In genomic region chr5:80111386-80112030, GRCh38 we compare ENCODE assay signal across 7 cellular contexts.
DNase-seq lines count a peak whose midpoint lies in the region; ATAC-seq and TF ChIP-seq lines count a peak whose summit lies in the region.
"Not testable (repeated sequence)": the region's sequence is repeated elsewhere in the genome, so short reads cannot be mapped to it uniquely, and the experiment has no call there.

No MANE protein-coding gene starts in this region.

- not testable (repeated sequence) for H3K9me3 ChIP-seq in CD8-positive, alpha-beta T cell (ENCODE audit: low read length); HUES48 (ENCODE audit: control insufficient read depth, insufficient read depth, low read length); WERI-Rb-1 (ENCODE audit: severe bottlenecking); ectodermal cell (ENCODE audit: control insufficient read depth, low read length); naive thymus-derived CD4-positive, alpha-beta T cell (ENCODE audit: control insufficient read depth in 2 of 3, low read length in 3 of 3)

- H3K36me3 Mint-ChIP-seq in CD8-positive, alpha-beta T cell, result peaks cover 45% of the 10 kb centered on the region
- H3K36me3 Mint-ChIP-seq in naive thymus-derived CD4-positive, alpha-beta T cell, result peaks cover 16 to 53% (median 43%) of the 10 kb centered on the region in 5 donors

- H3K9me3 Mint-ChIP-seq in CD8-positive, alpha-beta T cell, result not testable (repeated sequence)
- peaks cover 0 to 26% (median 5%) of the 10 kb centered on the region in 11 donors for H3K9me3 Mint-ChIP-seq in naive thymus-derived CD4-positive, alpha-beta T cell

- peaks cover 16% of the 10 kb centered on the region for H3K4me1 ChIP-seq in CD8-positive, alpha-beta T cell (ENCODE audit: insufficient read depth, low read length)
- peaks cover 23% of the 10 kb centered on the region for H3K4me1 ChIP-seq in HUES48 (ENCODE audit: control insufficient read depth, insufficient read depth, low read length)
- H3K4me1 ChIP-seq in ectodermal cell (ENCODE audit: control insufficient read depth, insufficient read depth, low read length), result peaks cover 21% of the 10 kb centered on the region
- H3K4me1 ChIP-seq in naive thymus-derived CD4-positive, alpha-beta T cell (ENCODE audit: control insufficient read depth in 2 of 2, insufficient read depth in 2 of 2, low read length in 2 of 2), result not testable (repeated sequence)

- H3K27me3 Mint-ChIP-seq in CD8-positive, alpha-beta T cell (ENCODE audit: low read depth); naive thymus-derived CD4-positive, alpha-beta T cell: not testable (repeated sequence)

- H3K27ac ChIP-seq in CD8-positive, alpha-beta T cell (ENCODE audit: low read depth, low read length); WERI-Rb-1; naive thymus-derived CD4-positive, alpha-beta T cell (ENCODE audit: low read depth, low read length): not testable (repeated sequence)
- H3K27ac ChIP-seq in HUES48 (ENCODE audit: low read depth, low read length), result peak overlapping the region; percentile 62
- H3K27ac ChIP-seq in ectodermal cell (ENCODE audit: insufficient read depth, low read depth, low read length, poor library complexity, severe bottlenecking), result peak overlapping the region; percentile 62

- not testable (repeated sequence) for DNase-seq in CD8-positive, alpha-beta T cell; naive thymus-derived CD4-positive, alpha-beta T cell
- peak; percentile 17 for DNase-seq in WERI-Rb-1
- DNase-seq in kidney glomerular epithelial cell (lab: John Stamatoyannopoulos, UW), result peak; percentile 9
- peak; percentile 70 for DNase-seq in renal cortical epithelial cell (ENCODE audit: low read depth)

- POLR2A ChIA-PET in CD8-positive, alpha-beta T cell (lab: Charles Lee), result interaction anchor here (0.5 kb wide), 1 partner anchor 112 kb away, joined by 3 read pairs; no protein-coding TSS in a partner anchor
- POLR2A ChIA-PET in naive thymus-derived CD4-positive, alpha-beta T cell (lab: Charles Lee), result not testable (repeated sequence)

- TF ChIP-seq CTCF in CD8-positive, alpha-beta T cell (IDR thresholded peaks at IDR 0.05); WERI-Rb-1 (IDR thresholded peaks at IDR 0.05; ENCODE audit: low read depth, low read length): not testable (repeated sequence)

- H3K27me3 ChIP-seq in CD8-positive, alpha-beta T cell (ENCODE audit: insufficient read depth, low read length); HUES48 (ENCODE audit: control insufficient read depth, insufficient read depth, low read length); WERI-Rb-1 (ENCODE audit: insufficient read depth, low read depth, severe bottlenecking); ectodermal cell (ENCODE audit: control insufficient read depth, insufficient read depth, low read length, poor library complexity, severe bottlenecking); naive thymus-derived CD4-positive, alpha-beta T cell (ENCODE audit: control insufficient read depth in 2 of 2, insufficient read depth in 2 of 2, low read length in 2 of 2): not testable (repeated sequence)

- H3K27ac Mint-ChIP-seq in CD8-positive, alpha-beta T cell, result peak overlapping the region; percentile 68
- H3K27ac Mint-ChIP-seq in naive thymus-derived CD4-positive, alpha-beta T cell, result peak overlapping the region in 8 of 9 donors; percentile 17 to 90 (median 66)

- not testable (repeated sequence) for H3K9ac ChIP-seq in HUES48 (ENCODE audit: low read depth, low read length)

- intact Hi-C loops in CD8-positive, alpha-beta T cell (cut with DNase I, micrococcal nuclease); naive thymus-derived CD4-positive, alpha-beta T cell (cut with micrococcal nuclease): not testable (repeated sequence)

- CTCF ChIA-PET in CD8-positive, alpha-beta T cell (lab: Charles Lee); naive thymus-derived CD4-positive, alpha-beta T cell (lab: Charles Lee): not testable (repeated sequence)

- peaks cover 60% of the 10 kb centered on the region for H3K4me1 Mint-ChIP-seq in CD8-positive, alpha-beta T cell (ENCODE audit: low read depth)
- peaks cover 6 to 66% (median 45%) of the 10 kb centered on the region in 7 donors for H3K4me1 Mint-ChIP-seq in naive thymus-derived CD4-positive, alpha-beta T cell

- H3K36me3 ChIP-seq in CD8-positive, alpha-beta T cell (ENCODE audit: insufficient read depth, low read length); HUES48 (ENCODE audit: control insufficient read depth, insufficient read depth, low read length); WERI-Rb-1; ectodermal cell (ENCODE audit: control insufficient read depth, insufficient read depth, low read length); naive thymus-derived CD4-positive, alpha-beta T cell (ENCODE audit: control insufficient read depth in 2 of 3, insufficient read depth in 3 of 3, low read length in 3 of 3): not testable (repeated sequence)

- not testable (repeated sequence) for H3K4me3 ChIP-seq in CD8-positive, alpha-beta T cell (ENCODE audit: low read depth, low read length); HUES48 (ENCODE audit: low read depth, low read length); WERI-Rb-1 (ENCODE audit: low read depth, low read length); ectodermal cell (ENCODE audit: insufficient read depth, low read depth, low read length); naive thymus-derived CD4-positive, alpha-beta T cell (ENCODE audit: low read length)

- not testable (repeated sequence) for ATAC-seq in CD8-positive, alpha-beta T cell; naive thymus-derived CD4-positive, alpha-beta T cell

- 54 to 57% methylated on average over 8 of the region's 8 CpGs for whole genome bisulfite sequencing in ectodermal cell, 2 experiments

- not testable (repeated sequence) for H3K4me3 Mint-ChIP-seq in CD8-positive, alpha-beta T cell; naive thymus-derived CD4-positive, alpha-beta T cell
